9 cellular contexts compared by ENCODE assay signal in the genomic region with DNA sequence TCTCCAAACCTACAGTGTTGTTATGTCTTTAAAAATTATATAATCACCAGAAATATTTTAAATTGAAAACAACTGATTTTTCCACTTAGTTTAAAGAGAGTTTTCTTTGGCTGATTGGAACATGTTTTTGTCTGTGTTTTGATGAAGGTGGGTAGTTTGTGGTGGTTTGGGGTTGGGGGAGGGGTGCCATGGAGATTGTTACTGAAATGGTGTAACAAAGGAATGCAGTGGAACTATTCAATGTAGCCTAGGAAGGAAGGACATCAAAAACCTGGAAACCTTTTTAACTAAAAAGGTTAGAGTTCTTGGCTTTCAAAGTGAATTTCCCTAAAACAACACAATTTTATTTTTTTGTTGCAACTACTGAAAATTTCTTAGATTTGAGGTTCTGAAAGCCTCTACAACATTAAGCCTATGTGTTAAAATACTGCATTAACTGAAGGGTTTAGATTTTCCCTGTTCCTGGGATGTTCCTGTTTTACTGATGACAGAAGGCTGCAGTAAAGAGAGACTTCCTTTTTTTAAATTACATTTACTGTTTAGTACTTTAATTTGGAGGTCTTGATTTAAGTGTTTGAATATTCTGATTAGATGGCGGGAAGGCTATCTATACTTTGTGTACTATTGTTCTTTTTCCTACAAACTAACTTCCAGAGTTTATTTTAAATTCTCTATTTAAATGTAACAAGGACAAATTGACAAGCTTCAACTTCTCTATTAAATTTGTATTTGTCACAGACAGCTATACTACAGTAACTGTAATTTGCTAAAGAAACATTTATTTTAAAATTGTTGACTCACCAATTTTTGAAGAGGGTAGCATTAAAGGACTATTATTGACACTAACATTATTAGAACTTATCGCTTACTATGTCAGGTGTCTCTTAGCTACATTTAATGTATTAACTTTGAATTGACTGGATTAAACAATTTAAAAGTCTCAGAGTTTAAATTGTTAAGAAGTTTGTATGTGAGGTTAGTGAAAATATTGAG.
DNase-seq lines count a peak whose midpoint lies in the region; FAIRE-seq and TF ChIP-seq lines count a peak whose summit lies in the region.
"Had no signal": no experiment of that assay in that cellular context is flagged by ENCODE, and none has a peak within 500 bp of the region (broad histone marks: within the 10 kb centered on the region; RNA-seq: fewer than 3 reads in every experiment).

No MANE protein-coding gene starts in this region.

- H3K9me3 ChIP-seq in suprapubic skin, result no peaks in the 10 kb centered on the region

- peaks cover 49% of the 10 kb centered on the region for H3K4me1 ChIP-seq in suprapubic skin

- no peaks in the 10 kb centered on the region for H3K27me3 ChIP-seq in suprapubic skin

- 88% methylated on average over 2 of the region's 2 CpGs for WGBS in suprapubic skin

- peaks cover 73% of the 10 kb centered on the region for H3K4me1 Mint-ChIP-seq in T-helper 2 cell treated with Interferon-gamma antibody and Interleukin-4, amounts not matched to agents 5 μg/mL and 100 μg/mL, for 36 hours (ENCODE audit: low read depth)

- CTCF ChIA-PET in RWPE1 (lab: Yijun Ruan, JAX), result interaction anchor here (0.6 to 2.1 kb wide), 3 partner anchors 10 to 231 kb away, joined by 3 to 8 read pairs (median 5); no protein-coding TSS in a partner anchor

- POLR2A ChIA-PET in RWPE1 (lab: Yijun Ruan, JAX; ENCODE audit: low non-redundant PET), result no interaction called here

- DNase-seq in activated CD4-positive, alpha-beta T cell treated with anti-CD3 and anti-CD28 coated beads, Interleukin-2, amount 50 U/mL, for 1 hour, result peak; percentile 43
- DNase-seq in activated CD4-positive, alpha-beta T cell treated with anti-CD3 and anti-CD28 coated beads for 1 hour, result no peak
- DNase-seq in T-helper 2 cell treated with Interferon-gamma antibody and Interleukin-4, amounts not matched to agents 5 μg/mL and 100 μg/mL, for 36 hours (ENCODE audit: low spot score), result no peak
- no peak for DNase-seq in epithelial cell of proximal tubule (ENCODE audit: low read depth)
- no peak for DNase-seq in suprapubic skin (ENCODE audit: low spot score in 2 of 2)
- no peak for DNase-seq in cerebellum (ENCODE audit: low spot score)
- no peak for DNase-seq in urothelium cell line (ENCODE audit: low spot score)
- DNase-seq in RWPE1 (ENCODE audit: low spot score), result no peak
- DNase-seq: C1 segment of cervical spinal cord had no signal

- TF ChIP-seq CTCF in epithelial cell of proximal tubule (conservative IDR thresholded peaks at IDR 0.05; ENCODE audit: low read depth, low read length) (no peak), suprapubic skin (IDR thresholded peaks at IDR 0.05) (no peak), RWPE1 (conservative IDR thresholded peaks at IDR 0.05; ENCODE audit: low read depth) (no peak)

- peak overlapping the region; percentile 97 for H3K27ac Mint-ChIP-seq in T-helper 2 cell treated with Interferon-gamma antibody and Interleukin-4, amounts not matched to agents 5 μg/mL and 100 μg/mL, for 36 hours

- TF ChIP-seq EP300 in suprapubic skin (IDR thresholded peaks at IDR 0.05), result no peak

- H3K27me3 Mint-ChIP-seq in T-helper 2 cell treated with Interferon-gamma antibody and Interleukin-4, amounts not matched to agents 5 μg/mL and 100 μg/mL, for 36 hours (ENCODE audit: low read depth), result no peaks in the 10 kb centered on the region

- H3K36me3 ChIP-seq in suprapubic skin, result no peaks in the 10 kb centered on the region

- H3K4me3 Mint-ChIP-seq in T-helper 2 cell treated with Interferon-gamma antibody and Interleukin-4, amounts not matched to agents 5 μg/mL and 100 μg/mL, for 36 hours, result peak overlapping the region; percentile 95

- no peak for FAIRE-seq in urothelium cell line (lab: Jason Lieb, UNC)

- peaks cover 6% of the 10 kb centered on the region for H3K36me3 Mint-ChIP-seq in T-helper 2 cell treated with Interferon-gamma antibody and Interleukin-4, amounts not matched to agents 5 μg/mL and 100 μg/mL, for 36 hours (ENCODE audit: low read depth)

- no peak for TF ChIP-seq POLR2A in suprapubic skin (IDR thresholded peaks at IDR 0.05)

- no peaks in the 10 kb centered on the region for H3K9me3 Mint-ChIP-seq in T-helper 2 cell treated with Interferon-gamma antibody and Interleukin-4, amounts not matched to agents 5 μg/mL and 100 μg/mL, for 36 hours

- H3K27ac ChIP-seq in suprapubic skin (peak overlapping the region; percentile 42), RWPE1 (no peak overlapping the region)

- H3K4me3 ChIP-seq in epithelial cell of proximal tubule (ENCODE audit: low read depth, low read length) (peak overlapping the region; percentile 52), suprapubic skin (peak overlapping the region; percentile 34)
